1 cellular context compared by ENCODE assay signal in the genomic region with DNA sequence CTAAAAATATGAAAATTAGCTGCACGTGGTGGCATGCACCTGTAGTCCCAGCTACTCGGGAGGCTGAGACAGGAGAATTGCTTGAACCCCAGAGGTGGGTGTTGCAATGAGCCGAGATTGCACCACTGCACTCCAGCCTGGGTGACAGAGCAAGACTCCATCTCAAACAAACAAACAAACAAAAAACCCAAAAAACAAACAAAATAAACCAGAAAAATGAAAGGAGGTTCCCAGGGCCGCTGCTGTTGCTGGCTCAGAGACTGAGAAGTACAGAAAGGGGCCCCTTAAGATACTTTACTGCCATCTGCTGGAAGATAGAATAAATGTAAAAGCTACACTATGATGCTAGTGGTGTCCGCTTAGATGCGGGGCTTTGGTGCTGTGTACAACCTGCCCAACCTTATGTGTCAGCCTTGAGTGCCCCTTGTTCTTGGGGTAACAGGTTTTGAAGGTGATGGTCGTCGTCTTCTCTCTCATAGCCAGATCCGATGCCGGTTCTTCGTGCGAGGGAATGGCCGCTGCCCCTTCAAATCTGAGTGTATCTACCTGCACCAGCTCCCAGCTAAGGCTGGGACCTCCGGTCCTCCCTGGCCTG.
TF ChIP-seq lines count a peak whose summit lies in the region.

No MANE protein-coding gene starts in this region.

TF ChIP-seq in HepG2, 621 proteins besides CTCF, POLR2A, EP300 and RAD21 (continued from another document and continues in another):
- TF ChIP-seq, protein P1, sequence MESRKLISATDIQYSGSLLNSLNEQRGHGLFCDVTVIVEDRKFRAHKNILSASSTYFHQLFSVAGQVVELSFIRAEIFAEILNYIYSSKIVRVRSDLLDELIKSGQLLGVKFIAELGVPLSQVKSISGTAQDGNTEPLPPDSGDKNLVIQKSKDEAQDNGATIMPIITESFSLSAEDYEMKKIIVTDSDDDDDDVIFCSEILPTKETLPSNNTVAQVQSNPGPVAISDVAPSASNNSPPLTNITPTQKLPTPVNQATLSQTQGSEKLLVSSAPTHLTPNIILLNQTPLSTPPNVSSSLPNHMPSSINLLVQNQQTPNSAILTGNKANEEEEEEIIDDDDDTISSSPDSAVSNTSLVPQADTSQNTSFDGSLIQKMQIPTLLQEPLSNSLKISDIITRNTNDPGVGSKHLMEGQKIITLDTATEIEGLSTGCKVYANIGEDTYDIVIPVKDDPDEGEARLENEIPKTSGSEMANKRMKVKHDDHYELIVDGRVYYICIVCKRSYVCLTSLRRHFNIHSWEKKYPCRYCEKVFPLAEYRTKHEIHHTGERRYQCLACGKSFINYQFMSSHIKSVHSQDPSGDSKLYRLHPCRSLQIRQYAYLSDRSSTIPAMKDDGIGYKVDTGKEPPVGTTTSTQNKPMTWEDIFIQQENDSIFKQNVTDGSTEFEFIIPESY (CRISPR knock-in tag; IDR thresholded peaks at IDR 0.05) = no peak
- TF ChIP-seq, protein P2, sequence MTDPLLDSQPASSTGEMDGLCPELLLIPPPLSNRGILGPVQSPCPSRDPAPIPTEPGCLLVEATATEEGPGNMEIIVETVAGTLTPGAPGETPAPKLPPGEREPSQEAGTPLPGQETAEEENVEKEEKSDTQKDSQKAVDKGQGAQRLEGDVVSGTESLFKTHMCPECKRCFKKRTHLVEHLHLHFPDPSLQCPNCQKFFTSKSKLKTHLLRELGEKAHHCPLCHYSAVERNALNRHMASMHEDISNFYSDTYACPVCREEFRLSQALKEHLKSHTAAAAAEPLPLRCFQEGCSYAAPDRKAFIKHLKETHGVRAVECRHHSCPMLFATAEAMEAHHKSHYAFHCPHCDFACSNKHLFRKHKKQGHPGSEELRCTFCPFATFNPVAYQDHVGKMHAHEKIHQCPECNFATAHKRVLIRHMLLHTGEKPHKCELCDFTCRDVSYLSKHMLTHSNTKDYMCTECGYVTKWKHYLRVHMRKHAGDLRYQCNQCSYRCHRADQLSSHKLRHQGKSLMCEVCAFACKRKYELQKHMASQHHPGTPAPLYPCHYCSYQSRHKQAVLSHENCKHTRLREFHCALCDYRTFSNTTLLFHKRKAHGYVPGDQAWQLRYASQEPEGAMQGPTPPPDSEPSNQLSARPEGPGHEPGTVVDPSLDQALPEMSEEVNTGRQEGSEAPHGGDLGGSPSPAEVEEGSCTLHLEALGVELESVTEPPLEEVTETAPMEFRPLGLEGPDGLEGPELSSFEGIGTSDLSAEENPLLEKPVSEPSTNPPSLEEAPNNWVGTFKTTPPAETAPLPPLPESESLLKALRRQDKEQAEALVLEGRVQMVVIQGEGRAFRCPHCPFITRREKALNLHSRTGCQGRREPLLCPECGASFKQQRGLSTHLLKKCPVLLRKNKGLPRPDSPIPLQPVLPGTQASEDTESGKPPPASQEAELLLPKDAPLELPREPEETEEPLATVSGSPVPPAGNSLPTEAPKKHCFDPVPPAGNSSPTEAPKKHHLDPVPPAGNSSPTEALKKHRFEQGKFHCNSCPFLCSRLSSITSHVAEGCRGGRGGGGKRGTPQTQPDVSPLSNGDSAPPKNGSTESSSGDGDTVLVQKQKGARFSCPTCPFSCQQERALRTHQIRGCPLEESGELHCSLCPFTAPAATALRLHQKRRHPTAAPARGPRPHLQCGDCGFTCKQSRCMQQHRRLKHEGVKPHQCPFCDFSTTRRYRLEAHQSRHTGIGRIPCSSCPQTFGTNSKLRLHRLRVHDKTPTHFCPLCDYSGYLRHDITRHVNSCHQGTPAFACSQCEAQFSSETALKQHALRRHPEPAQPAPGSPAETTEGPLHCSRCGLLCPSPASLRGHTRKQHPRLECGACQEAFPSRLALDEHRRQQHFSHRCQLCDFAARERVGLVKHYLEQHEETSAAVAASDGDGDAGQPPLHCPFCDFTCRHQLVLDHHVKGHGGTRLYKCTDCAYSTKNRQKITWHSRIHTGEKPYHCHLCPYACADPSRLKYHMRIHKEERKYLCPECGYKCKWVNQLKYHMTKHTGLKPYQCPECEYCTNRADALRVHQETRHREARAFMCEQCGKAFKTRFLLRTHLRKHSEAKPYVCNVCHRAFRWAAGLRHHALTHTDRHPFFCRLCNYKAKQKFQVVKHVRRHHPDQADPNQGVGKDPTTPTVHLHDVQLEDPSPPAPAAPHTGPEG (CRISPR knock-in tag; IDR thresholded peaks at IDR 0.05) = no peak
- TF ChIP-seq, protein P3, sequence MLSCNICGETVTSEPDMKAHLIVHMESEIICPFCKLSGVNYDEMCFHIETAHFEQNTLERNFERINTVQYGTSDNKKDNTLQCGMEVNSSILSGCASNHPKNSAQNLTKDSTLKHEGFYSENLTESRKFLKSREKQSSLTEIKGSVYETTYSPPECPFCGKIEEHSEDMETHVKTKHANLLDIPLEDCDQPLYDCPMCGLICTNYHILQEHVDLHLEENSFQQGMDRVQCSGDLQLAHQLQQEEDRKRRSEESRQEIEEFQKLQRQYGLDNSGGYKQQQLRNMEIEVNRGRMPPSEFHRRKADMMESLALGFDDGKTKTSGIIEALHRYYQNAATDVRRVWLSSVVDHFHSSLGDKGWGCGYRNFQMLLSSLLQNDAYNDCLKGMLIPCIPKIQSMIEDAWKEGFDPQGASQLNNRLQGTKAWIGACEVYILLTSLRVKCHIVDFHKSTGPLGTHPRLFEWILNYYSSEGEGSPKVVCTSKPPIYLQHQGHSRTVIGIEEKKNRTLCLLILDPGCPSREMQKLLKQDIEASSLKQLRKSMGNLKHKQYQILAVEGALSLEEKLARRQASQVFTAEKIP (CRISPR knock-in tag; IDR thresholded peaks at IDR 0.05; ENCODE audit: borderline replicate concordance) = no peak
- TF ChIP-seq RXRB (CRISPR knock-in tag; IDR thresholded peaks at IDR 0.05; ENCODE audit: borderline replicate concordance) (peak; percentile 52), ZNF550 (CRISPR knock-in tag; IDR thresholded peaks at IDR 0.05; ENCODE audit: borderline replicate concordance) (no peak), ZNF136 (CRISPR knock-in tag; IDR thresholded peaks at IDR 0.05; ENCODE audit: low read depth) (0 out of 2 replicates have a peak, but pooled peaks have one; percentile 12), BORCS8-MEF2B (CRISPR knock-in tag; IDR thresholded peaks at IDR 0.05) (no peak), ZNF33B (CRISPR knock-in tag; IDR thresholded peaks at IDR 0.05) (no peak), ZNF839 (CRISPR knock-in tag; IDR thresholded peaks at IDR 0.05; ENCODE audit: borderline replicate concordance) (no peak), RXRA (CRISPR knock-in tag; IDR thresholded peaks at IDR 0.05) (no peak), YEATS4 (CRISPR knock-in tag; IDR thresholded peaks at IDR 0.05; ENCODE audit: borderline replicate concordance) (no peak), ZBTB7A (CRISPR knock-in tag; IDR thresholded peaks at IDR 0.05) (no peak), ZNF253 (CRISPR knock-in tag; IDR thresholded peaks at IDR 0.05; ENCODE audit: borderline replicate concordance) (no peak), ARNT2 (CRISPR knock-in tag; IDR thresholded peaks at IDR 0.05; ENCODE audit: low read depth) (peak; percentile 52; the same call in 1 of the 2 replicates), SIN3A (IDR thresholded peaks at IDR 0.05; ENCODE audit: borderline replicate concordance, low read depth, low read length) (no peak), IKZF1 (IDR thresholded peaks at IDR 0.05) (no peak)
- TF ChIP-seq, protein P4, sequence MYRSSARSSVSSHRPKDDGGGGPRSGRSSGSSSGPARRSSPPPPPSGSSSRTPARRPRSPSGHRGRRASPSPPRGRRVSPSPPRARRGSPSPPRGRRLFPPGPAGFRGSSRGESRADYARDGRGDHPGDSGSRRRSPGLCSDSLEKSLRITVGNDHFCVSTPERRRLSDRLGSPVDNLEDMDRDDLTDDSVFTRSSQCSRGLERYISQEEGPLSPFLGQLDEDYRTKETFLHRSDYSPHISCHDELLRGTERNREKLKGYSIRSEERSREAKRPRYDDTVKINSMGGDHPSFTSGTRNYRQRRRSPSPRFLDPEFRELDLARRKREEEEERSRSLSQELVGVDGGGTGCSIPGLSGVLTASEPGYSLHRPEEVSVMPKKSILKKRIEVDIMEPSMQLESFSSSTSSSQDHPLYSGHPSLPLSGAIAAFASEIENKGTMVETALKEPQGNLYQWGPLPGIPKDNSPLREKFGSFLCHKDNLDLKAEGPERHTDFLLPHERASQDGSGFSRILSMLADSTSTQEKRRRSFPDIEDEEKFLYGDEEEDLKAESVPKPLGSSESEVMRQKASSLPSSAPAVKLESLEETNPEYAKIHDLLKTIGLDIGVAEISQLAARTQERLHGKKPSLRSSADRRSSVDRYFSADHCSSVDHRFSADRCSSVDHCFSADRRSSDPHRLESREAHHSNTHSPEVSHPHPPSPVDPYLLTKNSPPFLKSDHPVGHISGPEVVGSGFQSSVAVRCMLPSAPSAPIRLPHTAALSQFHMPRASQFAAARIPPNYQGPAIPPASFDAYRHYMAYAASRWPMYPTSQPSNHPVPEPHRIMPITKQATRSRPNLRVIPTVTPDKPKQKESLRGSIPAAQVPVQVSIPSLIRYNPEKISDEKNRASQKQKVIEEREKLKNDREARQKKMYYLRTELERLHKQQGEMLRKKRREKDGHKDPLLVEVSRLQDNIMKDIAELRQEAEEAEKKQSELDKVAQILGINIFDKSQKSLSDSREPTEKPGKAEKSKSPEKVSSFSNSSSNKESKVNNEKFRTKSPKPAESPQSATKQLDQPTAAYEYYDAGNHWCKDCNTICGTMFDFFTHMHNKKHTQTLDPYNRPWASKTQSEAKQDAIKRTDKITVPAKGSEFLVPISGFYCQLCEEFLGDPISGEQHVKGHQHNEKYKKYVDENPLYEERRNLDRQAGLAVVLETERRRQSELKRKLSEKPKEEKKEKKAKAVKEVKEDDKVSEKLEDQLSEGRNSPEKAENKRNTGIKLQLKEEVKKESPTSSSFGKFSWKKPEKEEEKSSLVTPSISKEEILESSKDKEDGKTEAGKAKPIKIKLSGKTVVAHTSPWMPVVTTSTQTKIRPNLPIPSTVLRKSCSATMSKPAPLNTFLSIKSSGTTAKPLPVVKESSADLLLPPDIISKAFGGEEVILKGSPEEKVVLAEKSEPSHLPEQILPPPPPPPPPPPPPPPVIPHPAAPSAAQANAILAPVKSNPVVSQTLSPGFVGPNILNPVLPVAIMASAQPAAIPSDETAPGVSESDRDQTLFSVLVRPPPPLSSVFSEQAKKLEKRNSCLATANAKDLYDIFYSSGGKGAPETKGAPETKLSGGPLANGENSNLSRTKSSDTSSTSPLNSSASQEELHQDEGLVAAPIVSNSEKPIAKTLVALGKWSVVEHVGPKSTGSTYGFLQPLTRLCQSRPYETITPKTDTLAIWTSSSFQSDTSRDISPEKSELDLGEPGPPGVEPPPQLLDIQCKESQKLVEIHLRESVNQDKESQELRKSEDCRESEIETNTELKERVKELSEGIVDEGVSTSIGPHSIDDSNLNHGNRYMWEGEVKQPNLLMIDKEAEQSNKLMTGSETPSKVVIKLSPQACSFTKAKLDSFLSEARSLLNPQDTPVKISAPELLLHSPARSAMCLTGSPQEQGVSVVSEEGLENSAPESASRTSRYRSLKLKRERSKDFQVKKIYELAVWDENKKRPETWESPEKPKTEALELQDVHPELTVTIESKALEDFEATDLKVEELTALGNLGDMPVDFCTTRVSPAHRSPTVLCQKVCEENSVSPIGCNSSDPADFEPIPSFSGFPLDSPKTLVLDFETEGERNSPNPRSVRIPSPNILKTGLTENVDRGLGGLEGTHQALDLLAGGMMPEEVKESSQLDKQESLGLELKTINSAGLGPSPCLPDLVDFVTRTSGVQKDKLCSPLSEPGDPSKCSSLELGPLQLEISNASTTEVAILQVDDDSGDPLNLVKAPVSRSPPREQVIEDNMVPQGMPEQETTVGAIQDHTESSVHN (CRISPR knock-in tag; IDR thresholded peaks at IDR 0.05) = no peak
- TF ChIP-seq, protein P5, sequence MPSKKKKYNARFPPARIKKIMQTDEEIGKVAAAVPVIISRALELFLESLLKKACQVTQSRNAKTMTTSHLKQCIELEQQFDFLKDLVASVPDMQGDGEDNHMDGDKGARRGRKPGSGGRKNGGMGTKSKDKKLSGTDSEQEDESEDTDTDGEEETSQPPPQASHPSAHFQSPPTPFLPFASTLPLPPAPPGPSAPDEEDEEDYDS (CRISPR knock-in tag; IDR thresholded peaks at IDR 0.05) = no peak
- TF ChIP-seq, protein P6, sequence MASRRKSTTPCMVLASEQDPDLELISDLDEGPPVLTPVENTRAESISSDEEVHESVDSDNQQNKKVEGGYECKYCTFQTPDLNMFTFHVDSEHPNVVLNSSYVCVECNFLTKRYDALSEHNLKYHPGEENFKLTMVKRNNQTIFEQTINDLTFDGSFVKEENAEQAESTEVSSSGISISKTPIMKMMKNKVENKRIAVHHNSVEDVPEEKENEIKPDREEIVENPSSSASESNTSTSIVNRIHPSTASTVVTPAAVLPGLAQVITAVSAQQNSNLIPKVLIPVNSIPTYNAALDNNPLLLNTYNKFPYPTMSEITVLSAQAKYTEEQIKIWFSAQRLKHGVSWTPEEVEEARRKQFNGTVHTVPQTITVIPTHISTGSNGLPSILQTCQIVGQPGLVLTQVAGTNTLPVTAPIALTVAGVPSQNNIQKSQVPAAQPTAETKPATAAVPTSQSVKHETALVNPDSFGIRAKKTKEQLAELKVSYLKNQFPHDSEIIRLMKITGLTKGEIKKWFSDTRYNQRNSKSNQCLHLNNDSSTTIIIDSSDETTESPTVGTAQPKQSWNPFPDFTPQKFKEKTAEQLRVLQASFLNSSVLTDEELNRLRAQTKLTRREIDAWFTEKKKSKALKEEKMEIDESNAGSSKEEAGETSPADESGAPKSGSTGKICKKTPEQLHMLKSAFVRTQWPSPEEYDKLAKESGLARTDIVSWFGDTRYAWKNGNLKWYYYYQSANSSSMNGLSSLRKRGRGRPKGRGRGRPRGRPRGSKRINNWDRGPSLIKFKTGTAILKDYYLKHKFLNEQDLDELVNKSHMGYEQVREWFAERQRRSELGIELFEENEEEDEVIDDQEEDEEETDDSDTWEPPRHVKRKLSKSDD (CRISPR knock-in tag; IDR thresholded peaks at IDR 0.05; ENCODE audit: low read depth) = no peak
- TF ChIP-seq, protein P7, sequence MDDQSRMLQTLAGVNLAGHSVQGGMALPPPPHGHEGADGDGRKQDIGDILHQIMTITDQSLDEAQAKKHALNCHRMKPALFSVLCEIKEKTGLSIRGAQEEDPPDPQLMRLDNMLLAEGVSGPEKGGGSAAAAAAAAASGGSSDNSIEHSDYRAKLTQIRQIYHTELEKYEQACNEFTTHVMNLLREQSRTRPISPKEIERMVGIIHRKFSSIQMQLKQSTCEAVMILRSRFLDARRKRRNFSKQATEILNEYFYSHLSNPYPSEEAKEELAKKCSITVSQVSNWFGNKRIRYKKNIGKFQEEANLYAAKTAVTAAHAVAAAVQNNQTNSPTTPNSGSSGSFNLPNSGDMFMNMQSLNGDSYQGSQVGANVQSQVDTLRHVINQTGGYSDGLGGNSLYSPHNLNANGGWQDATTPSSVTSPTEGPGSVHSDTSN (CRISPR knock-in tag; IDR thresholded peaks at IDR 0.05; ENCODE audit: borderline replicate concordance) = no peak
- TF ChIP-seq, protein P8, sequence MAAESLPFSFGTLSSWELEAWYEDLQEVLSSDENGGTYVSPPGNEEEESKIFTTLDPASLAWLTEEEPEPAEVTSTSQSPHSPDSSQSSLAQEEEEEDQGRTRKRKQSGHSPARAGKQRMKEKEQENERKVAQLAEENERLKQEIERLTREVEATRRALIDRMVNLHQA (CRISPR knock-in tag; IDR thresholded peaks at IDR 0.05) = no peak
- TF ChIP-seq, protein P9, sequence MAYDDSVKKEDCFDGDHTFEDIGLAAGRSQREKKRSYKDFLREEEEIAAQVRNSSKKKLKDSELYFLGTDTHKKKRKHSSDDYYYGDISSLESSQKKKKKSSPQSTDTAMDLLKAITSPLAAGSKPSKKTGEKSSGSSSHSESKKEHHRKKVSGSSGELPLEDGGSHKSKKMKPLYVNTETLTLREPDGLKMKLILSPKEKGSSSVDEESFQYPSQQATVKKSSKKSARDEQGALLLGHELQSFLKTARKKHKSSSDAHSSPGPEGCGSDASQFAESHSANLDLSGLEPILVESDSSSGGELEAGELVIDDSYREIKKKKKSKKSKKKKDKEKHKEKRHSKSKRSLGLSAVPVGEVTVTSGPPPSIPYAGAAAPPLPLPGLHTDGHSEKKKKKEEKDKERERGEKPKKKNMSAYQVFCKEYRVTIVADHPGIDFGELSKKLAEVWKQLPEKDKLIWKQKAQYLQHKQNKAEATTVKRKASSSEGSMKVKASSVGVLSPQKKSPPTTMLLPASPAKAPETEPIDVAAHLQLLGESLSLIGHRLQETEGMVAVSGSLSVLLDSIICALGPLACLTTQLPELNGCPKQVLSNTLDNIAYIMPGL (CRISPR knock-in tag; IDR thresholded peaks at IDR 0.05; ENCODE audit: borderline replicate concordance in 1 of 2, low read depth in 1 of 2) = peak in 1 of 2 experiments; percentile 36; a peak in 1 of 4 replicates
